In genomic region chr5:127089206-127089605, GRCh38 we compare ENCODE assay signal across 1 cellular context.
TF ChIP-seq lines count a peak whose summit lies in the region.

No MANE protein-coding gene starts in this region.

TF ChIP-seq in K562, 482 proteins besides CTCF, POLR2A, EP300 and RAD21:
- TF ChIP-seq RBM25 (IDR thresholded peaks at IDR 0.05; ENCODE audit: low read depth, low read length, severe bottlenecking) (peak; percentile 15), ZNF347 (CRISPR knock-in tag; IDR thresholded peaks at IDR 0.05; ENCODE audit: low read depth) (no peak), ZNF316 (IDR thresholded peaks at IDR 0.05) (no peak), SMARCA5 (IDR thresholded peaks at IDR 0.05) (no peak), PHF21A (IDR thresholded peaks at IDR 0.05; ENCODE audit: borderline replicate concordance, low read depth) (no peak)
TF ChIP-seq in K562: peak in this region for 1.
